10 cellular contexts compared by ENCODE assay signal in genomic region chr20:57439432-57439831, GRCh38. TPM values are rescaled to one million over a fixed set of nuclear protein-coding genes. Genes with fewer than 3 reads are reported as not detected.
DNase-seq lines count a peak whose midpoint lies in the region; ATAC-seq and TF ChIP-seq lines count a peak whose summit lies in the region.
"Had no signal": no experiment of that assay in that cellular context is flagged by ENCODE, and none has a peak within 500 bp of the region (broad histone marks: within the 10 kb centered on the region; RNA-seq: fewer than 3 reads in every experiment).

No MANE protein-coding gene starts in this region.

- no peaks in the 10 kb centered on the region for H3K9me2 ChIP-seq in PC-3 (replicated peaks; ENCODE audit: low read length)

- H3K4me1 ChIP-seq in PC-3 (ENCODE audit: insufficient read depth, low read length) (peaks cover 18% of the 10 kb centered on the region), skeletal muscle tissue (ENCODE audit: control insufficient read depth in 3 of 3, insufficient read depth in 3 of 3, low read length in 3 of 3) (peaks cover 70 to 84% (median 84%) of the 10 kb centered on the region in 3 donors)

- CTCF ChIA-PET in PC-3 (lab: Charles Lee), result no interaction called here

- H3K4me3 Mint-ChIP-seq in activated T-helper 2 cell treated with anti-CD3 and anti-CD28 coated beads, Interferon-gamma antibody, Interleukin-2, Interleukin-4, amounts not matched to agents 10 μg/mL and 5 μg/mL and 100 μg/mL, durations not matched to agents 14 hours and 24 hours and 36 hours (ENCODE audit: low read depth), result no peak overlapping the region

- no TSS peak for BruUV-seq in PC-3 (replicated peaks; lab: Mats Ljungman, UMichigan)

- H3K27ac ChIP-seq in PC-3 (ENCODE audit: low read length) (no peak overlapping the region), skeletal muscle tissue (ENCODE audit: low read depth, low read length) (peak overlapping the region; percentile 98)

- no peaks in the 10 kb centered on the region for H4K20me1 ChIP-seq in PC-3 (ENCODE audit: low read length)

- H3K27me3 Mint-ChIP-seq in activated T-helper 2 cell treated with anti-CD3 and anti-CD28 coated beads, Interferon-gamma antibody, Interleukin-2, Interleukin-4, amounts not matched to agents 10 μg/mL and 5 μg/mL and 100 μg/mL, durations not matched to agents 14 hours and 24 hours and 36 hours (ENCODE audit: low read depth), result no peaks in the 10 kb centered on the region
- H3K27me3 Mint-ChIP-seq: IgD-negative memory B cell had no signal

- H3F3A ChIP-seq in PC-3 (ENCODE audit: low read length, unreplicated experiment), result no peaks in the 10 kb centered on the region

- peak overlapping the region; percentile 34; the same call in 1 of the 2 replicates for H2AFZ ChIP-seq in PC-3 (ENCODE audit: low read length)

- H3K9me3 Mint-ChIP-seq in activated T-helper 2 cell treated with anti-CD3 and anti-CD28 coated beads, Interferon-gamma antibody, Interleukin-2, Interleukin-4, amounts not matched to agents 10 μg/mL and 5 μg/mL and 100 μg/mL, durations not matched to agents 14 hours and 24 hours and 36 hours, result no peaks in the 10 kb centered on the region
- H3K9me3 Mint-ChIP-seq: IgD-negative memory B cell had no signal

- no peaks in the 10 kb centered on the region for H3K79me2 ChIP-seq in PC-3 (ENCODE audit: low read length)

- H3K9me3 ChIP-seq in PC-3 (ENCODE audit: low read length) (no peaks in the 10 kb centered on the region), skeletal muscle tissue (ENCODE audit: control insufficient read depth in 3 of 3, low read length in 3 of 3) (peaks cover 0 to 4% (median 0%) of the 10 kb centered on the region in 3 donors)

- no peak for TF ChIP-seq CTCF in PC-3 (conservative IDR thresholded peaks at IDR 0.05; ENCODE audit: low read depth, low read length)

- peak overlapping the region; percentile 56; the same call in 1 of the 2 replicates for H3K4me2 ChIP-seq in PC-3 (ENCODE audit: low read length)

- no peaks in the 10 kb centered on the region for H3K27me3 ChIP-seq in H7 (ENCODE audit: control insufficient read depth, insufficient read depth, low read length)
- H3K27me3 ChIP-seq in PC-3 (ENCODE audit: low read length), result no peaks in the 10 kb centered on the region
- H3K27me3 ChIP-seq in skeletal muscle tissue (ENCODE audit: control insufficient read depth in 3 of 3, insufficient read depth in 3 of 3, low read length in 3 of 3), result no peaks in the 10 kb centered on the region

- peak; percentile 70 for DNase-seq in H7
- DNase-seq in PC-3, result peak; percentile 73
- peak; percentile 90 for DNase-seq in left ventricle myocardium superior
- DNase-seq in stimulated activated CD4-positive, alpha-beta T cell treated with anti-CD3 and anti-CD28 coated beads, Interleukin-4, amount 100 ng/mL, for 4 hours, result no peak
- DNase-seq in activated T-helper 2 cell treated with anti-CD3 and anti-CD28 coated beads, Interferon-gamma antibody, Interleukin-2, Interleukin-4, amounts not matched to agents 10 μg/mL and 5 μg/mL and 100 μg/mL, durations not matched to agents 14 hours and 24 hours and 36 hours (ENCODE audit: low spot score), result no peak
- DNase-seq: activated naive CD4-positive, alpha-beta T cell treated with anti-CD3 and anti-CD28 coated beads, Interleukin-2, amount 50 U/mL, for 16 hours had no signal

- H3K9ac ChIP-seq in PC-3 (ENCODE audit: low read length), result no peak overlapping the region
- H3K9ac ChIP-seq in skeletal muscle tissue (ENCODE audit: low read depth in 1 of 3, low read length in 3 of 3), result peak overlapping the region; percentile 50 to 89 (median 84)

- H3K4me3 ChIP-seq in H7 (ENCODE audit: insufficient read depth, low read depth, low read length), result no peak overlapping the region
- no peak overlapping the region for H3K4me3 ChIP-seq in PC-3 (ENCODE audit: low read length)
- no peak overlapping the region for H3K4me3 ChIP-seq in skeletal muscle tissue (ENCODE audit: low read length in 3 of 3)

- no peak overlapping the region for H3K27ac Mint-ChIP-seq in activated T-helper 2 cell treated with anti-CD3 and anti-CD28 coated beads, Interferon-gamma antibody, Interleukin-2, Interleukin-4, amounts not matched to agents 10 μg/mL and 5 μg/mL and 100 μg/mL, durations not matched to agents 14 hours and 24 hours and 36 hours

- peaks cover 11% of the 10 kb centered on the region for H3K4me1 Mint-ChIP-seq in activated T-helper 2 cell treated with anti-CD3 and anti-CD28 coated beads, Interferon-gamma antibody, Interleukin-2, Interleukin-4, amounts not matched to agents 10 μg/mL and 5 μg/mL and 100 μg/mL, durations not matched to agents 14 hours and 24 hours and 36 hours (ENCODE audit: low read depth)

- POLR2A ChIA-PET in PC-3 (lab: Charles Lee; ENCODE audit: unreplicated experiment), result interaction anchor here (0.6 kb wide), 1 partner anchor 629 kb away, joined by 4 read pairs; no protein-coding TSS in a partner anchor

- peak; percentile 51 for ATAC-seq in PC-3
- peak; percentile 67 for ATAC-seq in left ventricle myocardium superior
- no peak for ATAC-seq in GM21529 (IDR thresholded peaks at IDR 0.05; ENCODE audit: unreplicated experiment)
- no peak for ATAC-seq in GM19395 (IDR thresholded peaks at IDR 0.05; ENCODE audit: unreplicated experiment)

- H3K36me3 ChIP-seq in H7 (replicated peaks; ENCODE audit: control insufficient read depth, insufficient read depth, low read length) (no peaks in the 10 kb centered on the region), PC-3 (ENCODE audit: low read depth, low read length) (no peaks in the 10 kb centered on the region), skeletal muscle tissue (ENCODE audit: control insufficient read depth in 3 of 3, insufficient read depth in 3 of 3, low read length in 3 of 3) (no peaks in the 10 kb centered on the region)

- intact Hi-C loops in PC-3 (cut with micrococcal nuclease), result loop anchor here (5.0 kb wide), 2 partner anchors 47 to 58 kb away; partner anchors contain the start of gene RBM38
- intact Hi-C loops in left ventricle myocardium superior (cut with micrococcal nuclease), result loop anchor here (10.0 kb wide), 1 partner anchor 55 kb away; no protein-coding TSS in a partner anchor
- intact Hi-C loops in activated T-helper 2 cell treated with anti-CD3 and anti-CD28 coated beads, Interferon-gamma antibody, Interleukin-2, Interleukin-4, amounts not matched to agents 10 μg/mL and 5 μg/mL and 100 μg/mL, durations not matched to agents 14 hours and 24 hours and 36 hours (cut with micrococcal nuclease), result no loop called here

- H3K36me3 Mint-ChIP-seq in activated T-helper 2 cell treated with anti-CD3 and anti-CD28 coated beads, Interferon-gamma antibody, Interleukin-2, Interleukin-4, amounts not matched to agents 10 μg/mL and 5 μg/mL and 100 μg/mL, durations not matched to agents 14 hours and 24 hours and 36 hours (ENCODE audit: low read depth), result no peaks in the 10 kb centered on the region

RNA-seq across cellular contexts. Expression of gene RBM38, which starts 48.2 kb away (rescaled TPM):
- 75.6 and 91.7 TPM in 2 replicates for total RNA-seq in H7 (2014; rRNA removed; shearing (Covaris generic))
- 56.5 and 59.3 TPM in 2 replicates for total RNA-seq in PC-3 (2014; rRNA removed)
- 89.3 TPM for total RNA-seq in left ventricle myocardium superior
- 60.0 TPM for total RNA-seq in skeletal muscle tissue
- 88.9 and 89.5 TPM in 2 replicates for total RNA-seq in activated T-helper 2 cell treated with anti-CD3 and anti-CD28 coated beads, Interferon-gamma antibody, Interleukin-2, Interleukin-4, amounts not matched to agents 10 μg/mL and 5 μg/mL and 100 μg/mL, durations not matched to agents 14 hours and 24 hours and 36 hours

Comparison
In these comparisons a context has a peak if more than half of its experiments do, and no peak if none do; other contexts are left out.
1. DNase-seq: peak in H7 (single experiment), PC-3 (single experiment) and left ventricle myocardium superior (single experiment); none in stimulated activated CD4-positive, alpha-beta T cell treated with anti-CD3 and anti-CD28 coated beads, Interleukin-4, amount 100 ng/mL, for 4 hours (0 of 2) and activated T-helper 2 cell treated with anti-CD3 and anti-CD28 coated beads, Interferon-gamma antibody, Interleukin-2, Interleukin-4, amounts not matched to agents 10 μg/mL and 5 μg/mL and 100 μg/mL, durations not matched to agents 14 hours and 24 hours and 36 hours (single experiment).
2. ATAC-seq: peak in PC-3 (single experiment) and left ventricle myocardium superior (single experiment); none in GM21529 (single experiment) and GM19395 (single experiment).